In the genomic region with DNA sequence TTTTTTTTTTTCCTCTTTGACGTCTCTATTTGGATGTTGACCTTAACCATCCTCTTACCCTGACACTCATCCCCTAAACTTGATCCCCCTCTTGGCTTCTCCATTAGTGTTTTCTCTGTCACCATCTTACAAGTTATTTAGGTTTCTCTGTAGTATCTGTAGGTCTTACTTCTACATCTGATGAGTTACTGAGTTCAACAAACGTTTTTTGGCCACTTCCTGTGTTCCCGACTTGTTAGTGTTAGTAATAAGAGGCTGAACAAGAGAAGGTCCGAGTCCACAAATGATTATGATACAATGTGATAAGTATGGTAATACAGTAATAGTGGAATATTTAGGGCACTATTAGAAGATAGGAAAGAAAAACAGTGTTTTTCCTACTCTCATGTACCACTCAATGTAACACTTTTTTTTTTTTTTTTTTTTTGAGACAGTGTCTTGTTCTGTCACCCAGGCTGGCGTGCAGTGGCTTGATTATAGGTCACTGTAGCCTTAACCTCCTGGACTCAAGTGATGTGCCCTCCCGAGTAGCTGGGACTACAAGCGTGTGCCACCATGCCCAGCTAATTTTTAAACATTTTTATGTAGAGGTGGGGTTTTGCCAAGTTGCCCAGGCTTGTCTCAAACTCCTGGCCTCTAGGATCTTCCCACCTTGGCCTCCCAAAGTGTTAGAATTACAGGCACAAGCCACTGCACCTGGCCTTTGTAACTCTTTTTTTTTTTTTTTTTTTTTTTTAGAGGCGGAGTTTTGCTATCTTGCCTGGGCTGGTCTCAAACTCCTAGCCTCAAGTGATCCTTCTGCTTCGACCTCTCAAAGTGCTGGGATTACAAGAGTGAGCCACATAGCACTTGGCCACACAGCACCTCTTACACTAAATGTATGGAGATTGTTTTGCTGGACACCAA, we compare ENCODE assay signal across 1 cellular context.
TF ChIP-seq lines count a peak whose summit lies in the region.

No MANE protein-coding gene starts in this region.

TF ChIP-seq in HEK293, 187 proteins besides CTCF, POLR2A, EP300 and RAD21 (continued from another document):
- TF ChIP-seq, protein P1, sequence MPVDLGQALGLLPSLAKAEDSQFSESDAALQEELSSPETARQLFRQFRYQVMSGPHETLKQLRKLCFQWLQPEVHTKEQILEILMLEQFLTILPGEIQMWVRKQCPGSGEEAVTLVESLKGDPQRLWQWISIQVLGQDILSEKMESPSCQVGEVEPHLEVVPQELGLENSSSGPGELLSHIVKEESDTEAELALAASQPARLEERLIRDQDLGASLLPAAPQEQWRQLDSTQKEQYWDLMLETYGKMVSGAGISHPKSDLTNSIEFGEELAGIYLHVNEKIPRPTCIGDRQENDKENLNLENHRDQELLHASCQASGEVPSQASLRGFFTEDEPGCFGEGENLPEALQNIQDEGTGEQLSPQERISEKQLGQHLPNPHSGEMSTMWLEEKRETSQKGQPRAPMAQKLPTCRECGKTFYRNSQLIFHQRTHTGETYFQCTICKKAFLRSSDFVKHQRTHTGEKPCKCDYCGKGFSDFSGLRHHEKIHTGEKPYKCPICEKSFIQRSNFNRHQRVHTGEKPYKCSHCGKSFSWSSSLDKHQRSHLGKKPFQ (tag by site-specific recombination; IDR thresholded peaks at IDR 0.05): no peak
- 0 out of 2 replicates have a peak, but pooled peaks have one; percentile 11 for TF ChIP-seq ZNF362 (tag by site-specific recombination; IDR thresholded peaks at IDR 0.05)
